Comparison of ENCODE assay signal across 22 cellular contexts in genomic region chr5:35009657-35010056, GRCh38. TPM values are rescaled to one million over a fixed set of nuclear protein-coding genes. Genes with fewer than 3 reads are reported as not detected.
"Had no signal": no experiment of that assay in that cellular context is flagged by ENCODE, and none has a peak within 500 bp of the region (broad histone marks: within the 10 kb centered on the region; RNA-seq: fewer than 3 reads in every experiment).

No MANE protein-coding gene starts in this region.

- ATAC-seq: activated CD4-positive, alpha-beta T cell treated with anti-CD3 and anti-CD28 coated beads for 36 hours; esophagus mucosa; natural killer cell; pancreas had no signal

- H3K27me3 ChIP-seq: brain microvascular endothelial cell, pancreas had no signal

- DNase-seq: activated CD4-positive, alpha-beta memory T cell treated with anti-CD3 and anti-CD28 coated beads for 36 hours; activated CD4-positive, alpha-beta T cell treated with anti-CD3 and anti-CD28 coated beads for 36 hours; activated naive CD4-positive, alpha-beta T cell; activated naive CD8-positive, alpha-beta T cell treated with anti-CD3 and anti-CD28 coated beads, Interleukin-2, amount 10 ng/mL, durations not matched to agents 7 days and 5 days; activated T-cell treated with anti-CD3 and anti-CD28 coated beads for 4 hours; anterior cingulate cortex; brain microvascular endothelial cell; cortex of kidney; effector CD4-positive, alpha-beta T cell; natural killer cell; pancreas; stimulated activated CD8-positive, alpha-beta memory T cell treated with anti-CD3 and anti-CD28 coated beads, Interleukin-4, amount 100 ng/mL, for 48 hours; stimulated activated naive CD4-positive, alpha-beta T cell; tibial artery had no signal

- H3K27ac ChIP-seq: brain microvascular endothelial cell, pancreas, SK-N-MC, tibial artery had no signal

- H3K4me1 ChIP-seq: pancreas, tibial artery had no signal

- H3K36me3 ChIP-seq: brain microvascular endothelial cell, pancreas, tibial artery had no signal

- H3K4me3 ChIP-seq: pancreas, SK-N-MC, tibial artery had no signal

- H3K9me3 ChIP-seq: pancreas, tibial artery had no signal

RNA-seq across cellular contexts. Expression of gene AGXT2, which starts 38.1 kb away (rescaled TPM):
- total RNA-seq: activated CD4-positive, alpha-beta memory T cell treated with anti-CD3 and anti-CD28 coated beads for 36 hours; activated CD4-positive, alpha-beta T cell treated with anti-CD3 and anti-CD28 coated beads for 36 hours; activated naive CD8-positive, alpha-beta T cell treated with anti-CD3 and anti-CD28 coated beads, Interleukin-2, amount 10 ng/mL, durations not matched to agents 7 days and 5 days; activated T-helper 1 cell treated with anti-CD3 and anti-CD28 coated beads, Interleukin-12 subunit alpha, Interleukin-12 subunit beta, Interleukin-2, Interleukin-4 antibody, amounts not matched to agents 30 ng/mL and 10 ng/mL and 1 ng/mL, durations not matched to agents 14 hours and 24 hours and 36 hours; esophagus mucosa; kidney epithelial cell; natural killer cell; pancreas; pulmonary artery endothelial cell; subcutaneous adipose tissue; T-helper 2 cell treated with Interferon-gamma antibody and Interleukin-4, amounts not matched to agents 100 ng/mL and 5 ng/mL, for 36 hours; urinary bladder had no signal
- polyA plus RNA-seq: pancreas had no signal
